Comparison of ENCODE assay signal across 1 cellular context in the genomic region with DNA sequence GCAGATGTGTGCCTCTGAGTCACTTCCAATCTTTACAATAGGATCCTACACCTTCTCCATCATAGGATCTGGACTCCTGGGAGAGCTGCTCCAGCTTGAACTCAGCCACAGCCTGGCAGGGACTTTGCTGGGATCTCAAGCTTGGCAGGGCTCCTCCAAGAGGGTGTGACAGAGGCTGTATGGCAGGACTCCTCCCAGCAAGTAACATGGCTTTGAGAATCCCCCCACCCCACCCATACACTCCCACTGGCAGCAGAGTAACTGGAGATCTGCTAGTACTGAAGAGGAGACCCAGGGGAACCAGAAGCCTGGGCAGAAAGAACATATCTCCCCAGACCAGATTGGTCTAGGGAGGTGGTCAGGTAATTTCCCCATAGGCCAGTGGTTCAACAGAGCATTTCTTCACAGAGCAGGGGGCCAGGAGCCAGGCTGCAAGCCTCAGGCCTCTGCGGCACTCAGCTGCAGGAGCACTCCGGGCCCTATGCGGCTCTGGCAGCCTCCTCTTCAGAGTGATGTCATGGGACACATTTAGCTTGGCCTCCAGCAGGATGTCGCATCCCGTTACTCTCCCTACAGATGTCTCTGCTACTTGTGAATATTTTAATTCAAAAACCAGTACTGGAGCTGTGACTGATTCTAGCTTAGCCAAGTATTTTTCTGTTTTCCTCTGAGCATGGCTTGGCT.
TF ChIP-seq lines count a peak whose summit lies in the region.

No MANE protein-coding gene starts in this region.

TF ChIP-seq in GM23338, 12 proteins besides CTCF, POLR2A, EP300 and RAD21 (continued from another document):
- TF ChIP-seq, protein P1, sequence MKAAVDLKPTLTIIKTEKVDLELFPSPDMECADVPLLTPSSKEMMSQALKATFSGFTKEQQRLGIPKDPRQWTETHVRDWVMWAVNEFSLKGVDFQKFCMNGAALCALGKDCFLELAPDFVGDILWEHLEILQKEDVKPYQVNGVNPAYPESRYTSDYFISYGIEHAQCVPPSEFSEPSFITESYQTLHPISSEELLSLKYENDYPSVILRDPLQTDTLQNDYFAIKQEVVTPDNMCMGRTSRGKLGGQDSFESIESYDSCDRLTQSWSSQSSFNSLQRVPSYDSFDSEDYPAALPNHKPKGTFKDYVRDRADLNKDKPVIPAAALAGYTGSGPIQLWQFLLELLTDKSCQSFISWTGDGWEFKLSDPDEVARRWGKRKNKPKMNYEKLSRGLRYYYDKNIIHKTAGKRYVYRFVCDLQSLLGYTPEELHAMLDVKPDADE (IDR thresholded peaks at IDR 0.05), result no peak
- TF ChIP-seq CREB1 (CRISPR knock-in tag; IDR thresholded peaks at IDR 0.05; ENCODE audit: low read depth) (no peak), ZNF331 (CRISPR knock-in tag; IDR thresholded peaks at IDR 0.05; ENCODE audit: low read depth) (no peak), ZNF462 (CRISPR knock-in tag; IDR thresholded peaks at IDR 0.05) (no peak), STAT1 (IDR thresholded peaks at IDR 0.05; ENCODE audit: unreplicated experiment) (no peak), EZH2phosphoT487 (IDR thresholded peaks at IDR 0.05; ENCODE audit: unreplicated experiment) (no peak), POLR2AphosphoS5 (IDR thresholded peaks at IDR 0.05; ENCODE audit: low read depth) (no peak)
